In the genomic region with DNA sequence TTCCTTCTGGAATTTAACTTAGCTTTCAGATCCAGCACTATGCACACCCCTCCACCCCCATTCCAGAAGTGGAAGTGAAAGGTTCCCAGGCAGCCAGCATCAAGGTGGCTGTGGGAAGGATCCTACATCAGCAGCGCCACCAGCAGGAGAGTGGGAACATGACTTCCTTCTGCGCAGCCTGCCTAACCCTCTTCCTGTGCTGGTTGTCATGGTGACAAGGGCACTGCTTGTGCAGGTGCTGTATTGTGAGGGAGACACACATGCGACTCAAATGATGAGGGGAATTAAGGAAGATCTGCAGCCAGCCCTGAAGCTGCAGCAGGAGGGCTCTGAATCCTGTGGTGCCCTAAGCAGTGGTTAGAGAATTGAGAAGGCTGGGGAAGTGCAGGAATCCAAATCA, we compare ENCODE assay signal across 9 cellular contexts.
A peak's percentile ranks its signal among the peaks of the same experiment; 100 is the strongest.
DNase-seq lines count a peak whose midpoint lies in the region; ATAC-seq and TF ChIP-seq lines count a peak whose summit lies in the region.
"Had no signal": no experiment of that assay in that cellular context is flagged by ENCODE, and none has a peak within 500 bp of the region (broad histone marks: within the 10 kb centered on the region; RNA-seq: fewer than 3 reads in every experiment).

No MANE protein-coding gene starts in this region.

- H3K4me3 Mint-ChIP-seq in endodermal cell: no peak overlapping the region

- ATAC-seq in GM21381 (IDR thresholded peaks at IDR 0.05; ENCODE audit: unreplicated experiment) (no peak), GM18517 (IDR thresholded peaks at IDR 0.05; ENCODE audit: unreplicated experiment) (no peak), GM19351 (IDR thresholded peaks at IDR 0.05; ENCODE audit: unreplicated experiment) (no peak)
- ATAC-seq: gastrocnemius medialis had no signal

- peak overlapping the region; percentile 59 for H3K27ac Mint-ChIP-seq in endodermal cell

- 9% methylated on average over 3 of the region's 3 CpGs; no CpG with 5 or more reads in 1 of the 2 experiments for WGBS in endodermal cell (ENCODE audit: insufficient coverage in 1 of 2, insufficient read length in 1 of 2), 2 experiments

- DNase-seq in H7: peak; percentile 54
- peak; percentile 1 for DNase-seq in NCI-H2196 treated with DMSO at 0.1 percent for 48 hours (lab: John Stamatoyannopoulos, UW; ENCODE audit: unreplicated experiment)
- peak; percentile 96 for DNase-seq in endodermal cell
- no peak for DNase-seq in retinal pigment epithelial cell (ENCODE audit: low read depth)
- DNase-seq: activated CD4-positive, CD25-positive, alpha-beta regulatory T cell treated with anti-CD3 and anti-CD28 coated beads, Interleukin-2, amount 50 U/mL, for 72 hours; gastrocnemius medialis had no signal

- peak; percentile 96 for TF ChIP-seq CTCF in endodermal cell (conservative IDR thresholded peaks at IDR 0.05)
- peak; percentile 19 for TF ChIP-seq CTCF in retinal pigment epithelial cell (conservative IDR thresholded peaks at IDR 0.05; ENCODE audit: low read depth, low read length)

- peaks cover 5% of the 10 kb centered on the region for H3K4me1 ChIP-seq in endodermal cell (ENCODE audit: control insufficient read depth, insufficient read depth, low read length)
- H3K4me1 ChIP-seq: gastrocnemius medialis had no signal

- H3K4me3 ChIP-seq in H7 (ENCODE audit: insufficient read depth, low read depth, low read length): no peak overlapping the region
- H3K4me3 ChIP-seq in endodermal cell (ENCODE audit: low read length): no peak overlapping the region
- no peak overlapping the region for H3K4me3 ChIP-seq in retinal pigment epithelial cell (ENCODE audit: low read length)
- H3K4me3 ChIP-seq: gastrocnemius medialis had no signal

- H3K27me3 ChIP-seq in H7 (ENCODE audit: control insufficient read depth, insufficient read depth, low read length): no peaks in the 10 kb centered on the region
- H3K27me3 ChIP-seq in endodermal cell (ENCODE audit: control insufficient read depth, insufficient read depth, low read length, poor library complexity, severe bottlenecking): no peaks in the 10 kb centered on the region
- H3K27me3 ChIP-seq: gastrocnemius medialis had no signal

- H3K9me3 Mint-ChIP-seq in endodermal cell: no peaks in the 10 kb centered on the region

- H3K36me3 Mint-ChIP-seq in endodermal cell (ENCODE audit: low read depth): no peaks in the 10 kb centered on the region

- H3K9ac ChIP-seq in endodermal cell (ENCODE audit: extremely low read depth, low read length, poor library complexity, severe bottlenecking): no peak overlapping the region

- H3K9me3 ChIP-seq in endodermal cell (ENCODE audit: control insufficient read depth, low read length): no peaks in the 10 kb centered on the region
- H3K9me3 ChIP-seq: gastrocnemius medialis had no signal

- H3K36me3 ChIP-seq in H7 (replicated peaks; ENCODE audit: control insufficient read depth, insufficient read depth, low read length) (no peaks in the 10 kb centered on the region), endodermal cell (ENCODE audit: control insufficient read depth, insufficient read depth, low read length) (no peaks in the 10 kb centered on the region)
- H3K36me3 ChIP-seq: gastrocnemius medialis had no signal

- H3K27ac ChIP-seq in endodermal cell (ENCODE audit: low read depth, low read length): peak overlapping the region; percentile 3
- H3K27ac ChIP-seq: gastrocnemius medialis had no signal

- H3K27me3 Mint-ChIP-seq in endodermal cell (ENCODE audit: insufficient read depth): no peaks in the 10 kb centered on the region

- H3K4me1 Mint-ChIP-seq in endodermal cell: peaks cover 22% of the 10 kb centered on the region
